9 cellular contexts compared by ENCODE assay signal in the genomic region with DNA sequence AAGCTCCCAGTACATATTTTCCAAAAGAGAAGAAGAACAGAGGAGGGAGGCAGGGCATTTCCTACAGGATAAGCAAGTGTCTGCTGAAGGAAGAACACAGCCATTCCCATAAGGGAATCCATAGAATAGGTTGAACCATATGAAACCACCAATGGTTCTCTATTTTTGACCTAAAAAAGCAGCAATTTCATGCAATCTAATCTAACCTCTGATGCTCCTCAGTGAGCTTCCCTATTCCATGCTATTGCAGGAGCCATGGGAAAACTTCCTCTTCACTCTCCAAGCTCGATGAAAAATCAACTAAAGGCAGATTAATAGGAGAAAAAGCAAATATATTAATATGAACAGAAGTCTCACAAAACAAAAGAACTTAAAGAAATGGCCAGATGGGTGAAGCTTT. TPM values are rescaled to one million over a fixed set of nuclear protein-coding genes. Genes with fewer than 3 reads are reported as not detected.
A peak's percentile ranks its signal among the peaks of the same experiment; 100 is the strongest.
DNase-seq lines count a peak whose midpoint lies in the region; ATAC-seq and TF ChIP-seq lines count a peak whose summit lies in the region.
"Had no signal": no experiment of that assay in that cellular context is flagged by ENCODE, and none has a peak within 500 bp of the region (broad histone marks: within the 10 kb centered on the region; RNA-seq: fewer than 3 reads in every experiment).

No MANE protein-coding gene starts in this region.

- peaks cover 2 to 3% of the 10 kb centered on the region in 2 donors for H3K9me3 Mint-ChIP-seq in activated T-cell treated with anti-CD3 and anti-CD28 coated beads, Interleukin-2, amount 50 U/mL, for 72 hours
- no peaks in the 10 kb centered on the region for H3K9me3 Mint-ChIP-seq in endothelial cell (ENCODE audit: unreplicated experiment)

- peak overlapping the region in 14 of 21 experiments; percentile 10 to 75 (median 48) for H3K27ac ChIP-seq in skin epidermis

- H3K27me3 Mint-ChIP-seq in activated T-cell treated with anti-CD3 and anti-CD28 coated beads, Interleukin-2, amount 50 U/mL, for 72 hours (ENCODE audit: low read depth): no peaks in the 10 kb centered on the region
- peaks cover 10% of the 10 kb centered on the region for H3K27me3 Mint-ChIP-seq in endothelial cell (ENCODE audit: unreplicated experiment)

- H3K36me3 Mint-ChIP-seq in activated T-cell treated with anti-CD3 and anti-CD28 coated beads, Interleukin-2, amount 50 U/mL, for 72 hours (ENCODE audit: insufficient read depth in 2 of 2): peaks cover 1% of the 10 kb centered on the region in 2 donors
- peaks cover 34% of the 10 kb centered on the region for H3K36me3 Mint-ChIP-seq in endothelial cell (ENCODE audit: low read depth, unreplicated experiment)

- intact Hi-C loops in head of caudate nucleus (cut with DNase I): no loop called here

- peak overlapping the region; percentile 37 for H3K4me3 ChIP-seq in Jurkat, Clone E6-1 (ENCODE audit: low read length)
- H3K4me3 ChIP-seq in skin epidermis: no peak overlapping the region

- no peak for TF ChIP-seq CTCF in endothelial cell (IDR thresholded peaks at IDR 0.05; ENCODE audit: unreplicated experiment)

- ATAC-seq in activated T-cell treated with anti-CD3 and anti-CD28 coated beads, Interleukin-2, amount 50 U/mL, for 72 hours (replicated peaks in 1 of 2): no peak
- ATAC-seq in GM18867 (IDR thresholded peaks at IDR 0.05; ENCODE audit: unreplicated experiment): no peak

- H3K27ac Mint-ChIP-seq in activated T-cell treated with anti-CD3 and anti-CD28 coated beads, Interleukin-2, amount 50 U/mL, for 72 hours: peak overlapping the region; percentile 91
- peak overlapping the region; percentile 97 for H3K27ac Mint-ChIP-seq in endothelial cell (ENCODE audit: unreplicated experiment)

- DNase-seq in activated T-cell treated with anti-CD3 and anti-CD28 coated beads, Interleukin-2, amount 50 U/mL, for 72 hours: no peak
- DNase-seq in activated T-cell treated with anti-CD3 and anti-CD28 coated beads for 4 hours (no peak), endothelial cell (ENCODE audit: low spot score) (no peak), NCI-H128 (lab: John Stamatoyannopoulos, UW; ENCODE audit: unreplicated experiment) (no peak), head of caudate nucleus (no peak)
- DNase-seq in Jurkat, Clone E6-1 (ENCODE audit: low read depth, low spot score): no peak
- DNase-seq: stimulated activated CD8-positive, alpha-beta memory T cell treated with anti-CD3 and anti-CD28 coated beads, Interleukin-4, amount 100 ng/mL, for 48 hours had no signal

- peaks cover 40% of the 10 kb centered on the region for H3K4me1 Mint-ChIP-seq in activated T-cell treated with anti-CD3 and anti-CD28 coated beads, Interleukin-2, amount 50 U/mL, for 72 hours (ENCODE audit: low read depth)
- H3K4me1 Mint-ChIP-seq in endothelial cell (ENCODE audit: unreplicated experiment): peaks cover 96% of the 10 kb centered on the region

- peak overlapping the region; percentile 52 to 84 for H3K4me3 Mint-ChIP-seq in activated T-cell treated with anti-CD3 and anti-CD28 coated beads, Interleukin-2, amount 50 U/mL, for 72 hours
- H3K4me3 Mint-ChIP-seq in endothelial cell (ENCODE audit: unreplicated experiment): peak overlapping the region; percentile 30

RNA-seq across cellular contexts. Expression of gene SIPA1L2, which starts 50.5 kb away (rescaled TPM):
- 1 to 10 TPM; 3.3 to 5.9 TPM for total RNA-seq in activated T-cell treated with anti-CD3 and anti-CD28 coated beads, Interleukin-2, amount 50 U/mL, for 72 hours
- polyA plus RNA-seq in Jurkat, Clone E6-1 (2012; ENCODE audit: insufficient read depth, insufficient read length): 4.8 TPM
- 153 TPM for total RNA-seq in endothelial cell (ENCODE audit: unreplicated experiment)

Comparison
In these comparisons a context has a peak if more than half of its experiments do, and no peak if none do; other contexts are left out.
1. RNA of gene SIPA1L2, which starts 50.5 kb away (total RNA-seq): 153 TPM in endothelial cell (single experiment); 3.3 to 5.9 TPM in activated T-cell treated with anti-CD3 and anti-CD28 coated beads, Interleukin-2, amount 50 U/mL, for 72 hours; every median in the first group is over 10 times any median in the second.